Comparison of ENCODE assay signal across 16 cellular contexts in the genomic region with DNA sequence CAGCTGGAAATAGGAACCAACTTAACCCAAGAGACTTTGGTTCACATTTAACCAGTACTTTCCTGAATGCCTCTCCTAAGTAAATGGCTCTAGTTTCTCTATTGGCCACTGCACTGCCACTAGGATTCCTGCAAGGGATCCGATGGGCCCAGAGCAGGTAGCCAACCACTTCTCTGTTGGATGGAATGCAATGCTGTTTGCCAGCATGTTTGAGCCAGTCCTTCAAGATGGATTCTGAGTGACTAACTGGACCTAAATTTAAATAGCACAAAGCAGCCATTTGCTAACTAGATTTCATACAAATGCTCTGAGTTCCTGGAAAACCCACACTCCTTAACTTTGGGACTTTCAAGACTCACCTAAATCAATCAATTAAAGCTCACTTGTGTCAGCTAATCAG. TPM values are rescaled to one million over a fixed set of nuclear protein-coding genes. Genes with fewer than 3 reads are reported as not detected.
A peak's percentile ranks its signal among the peaks of the same experiment; 100 is the strongest.
DNase-seq lines count a peak whose midpoint lies in the region; ATAC-seq and TF ChIP-seq lines count a peak whose summit lies in the region.
"Had no signal": no experiment of that assay in that cellular context is flagged by ENCODE, and none has a peak within 500 bp of the region (broad histone marks: within the 10 kb centered on the region; RNA-seq: fewer than 3 reads in every experiment).

No MANE protein-coding gene starts in this region.

- peaks cover 0 to 7% (median 0%) of the 10 kb centered on the region in 9 donors for H3K4me1 ChIP-seq in heart right ventricle

- no peak for TF ChIP-seq CTCF in heart right ventricle (IDR thresholded peaks at IDR 0.05)

- no peak for ATAC-seq in T-cell (replicated peaks in 1 of 4)
- ATAC-seq in stimulated activated memory B cell treated with anti-CD40 and anti-IgM and Interleukin-4, amounts not matched to agents 10 μg/mL and 1 μg/mL and 100 μg/mL, for 72 hours = no peak
- no peak for ATAC-seq in heart right ventricle

- peak overlapping the region; percentile 55 for H3K4me3 Mint-ChIP-seq in activated naive CD4-positive, alpha-beta T cell treated with anti-CD3 and anti-CD28 coated beads, Interleukin-2, amount 50 U/mL, for 24 hours
- peak overlapping the region in 2 of 3 donors; percentile 13 to 63 for H3K4me3 Mint-ChIP-seq in T-cell
- no peak overlapping the region for H3K4me3 Mint-ChIP-seq in stimulated activated memory B cell treated with anti-CD40 and anti-IgM and Interleukin-4, amounts not matched to agents 10 μg/mL and 1 μg/mL and 100 μg/mL, for 72 hours

- H3K36me3 ChIP-seq in heart right ventricle = peaks cover 0 to 100% (median 22%) of the 10 kb centered on the region in 9 donors

- POLR2A ChIA-PET in T-cell (lab: Charles Lee) = interaction anchor here in 1 of 2 donors (0.5 to 2.0 kb wide), 2 partner anchors 9 to 698 kb away, joined by 3 to 10 read pairs; a partner anchor contains a TSS

- H3K9me3 ChIP-seq in heart right ventricle = no peaks in the 10 kb centered on the region

- WGBS in heart right ventricle, 2 donors = 81 to 84% methylated on average over 1 of the region's 1 CpG

- no peak overlapping the region for H3K4me3 ChIP-seq in heart right ventricle

- no peak overlapping the region for H3K27ac ChIP-seq in heart right ventricle
- H3K27ac ChIP-seq: RWPE1 had no signal

- H3K27me3 Mint-ChIP-seq in activated naive CD4-positive, alpha-beta T cell treated with anti-CD3 and anti-CD28 coated beads, Interleukin-2, amount 50 U/mL, for 24 hours = no peaks in the 10 kb centered on the region
- H3K27me3 Mint-ChIP-seq in T-cell = no peaks in the 10 kb centered on the region
- H3K27me3 Mint-ChIP-seq in stimulated activated memory B cell treated with anti-CD40 and anti-IgM and Interleukin-4, amounts not matched to agents 10 μg/mL and 1 μg/mL and 100 μg/mL, for 72 hours = no peaks in the 10 kb centered on the region

- CTCF ChIA-PET in T-cell (lab: Charles Lee) = interaction anchor here in 1 of 2 donors (1.6 to 3.0 kb wide), 2 partner anchors 26 to 48 kb away, joined by 3 to 12 read pairs; no protein-coding TSS in a partner anchor

- peak overlapping the region; percentile 94 for H3K27ac Mint-ChIP-seq in activated naive CD4-positive, alpha-beta T cell treated with anti-CD3 and anti-CD28 coated beads, Interleukin-2, amount 50 U/mL, for 24 hours
- peak overlapping the region; percentile 83 to 87 for H3K27ac Mint-ChIP-seq in T-cell
- H3K27ac Mint-ChIP-seq in stimulated activated memory B cell treated with anti-CD40 and anti-IgM and Interleukin-4, amounts not matched to agents 10 μg/mL and 1 μg/mL and 100 μg/mL, for 72 hours = peak overlapping the region; percentile 32

- no peak for DNase-seq in activated naive CD4-positive, alpha-beta T cell treated with anti-CD3 and anti-CD28 coated beads, Interleukin-2, amount 50 U/mL, for 16 hours
- DNase-seq in T-cell = no peak
- DNase-seq in astrocyte of the hippocampus (ENCODE audit: low read depth, low spot score) = peak; percentile 1
- no peak for DNase-seq in heart right ventricle
- DNase-seq in medulla oblongata (ENCODE audit: extremely low spot score) = no peak
- DNase-seq: COR-L47, H7, KG1, NCI-H1048, NCI-H1694 treated with DMSO at 0.1 percent for 48 hours, NCI-H69 had no signal

- H3K4me1 Mint-ChIP-seq in activated naive CD4-positive, alpha-beta T cell treated with anti-CD3 and anti-CD28 coated beads, Interleukin-2, amount 50 U/mL, for 24 hours = peaks cover 98% of the 10 kb centered on the region
- H3K4me1 Mint-ChIP-seq in T-cell = peaks cover 94 to 97% (median 95%) of the 10 kb centered on the region in 3 donors
- H3K4me1 Mint-ChIP-seq in stimulated activated memory B cell treated with anti-CD40 and anti-IgM and Interleukin-4, amounts not matched to agents 10 μg/mL and 1 μg/mL and 100 μg/mL, for 72 hours = peaks cover 41% of the 10 kb centered on the region

- intact Hi-C loops in heart right ventricle (cut with DNase I) = no loop called here

- no peaks in the 10 kb centered on the region for H3K27me3 ChIP-seq in heart right ventricle

- peaks cover 60% of the 10 kb centered on the region for H3K36me3 Mint-ChIP-seq in activated naive CD4-positive, alpha-beta T cell treated with anti-CD3 and anti-CD28 coated beads, Interleukin-2, amount 50 U/mL, for 24 hours
- H3K36me3 Mint-ChIP-seq in T-cell = peaks cover 91% of the 10 kb centered on the region
- H3K36me3 Mint-ChIP-seq in stimulated activated memory B cell treated with anti-CD40 and anti-IgM and Interleukin-4, amounts not matched to agents 10 μg/mL and 1 μg/mL and 100 μg/mL, for 72 hours = peaks cover 91% of the 10 kb centered on the region

- H3K9me3 Mint-ChIP-seq in activated naive CD4-positive, alpha-beta T cell treated with anti-CD3 and anti-CD28 coated beads, Interleukin-2, amount 50 U/mL, for 24 hours = peaks cover 12% of the 10 kb centered on the region
- peaks cover 0 to 12% (median 4%) of the 10 kb centered on the region in 3 donors for H3K9me3 Mint-ChIP-seq in T-cell
- H3K9me3 Mint-ChIP-seq in stimulated activated memory B cell treated with anti-CD40 and anti-IgM and Interleukin-4, amounts not matched to agents 10 μg/mL and 1 μg/mL and 100 μg/mL, for 72 hours = no peaks in the 10 kb centered on the region

RNA-seq across cellular contexts. Expression of a gene that starts 9.5 kb away (rescaled TPM):
- total RNA-seq in T-cell (100 to 1,000 TPM; 217 to 338 (median 311) TPM), heart right ventricle (1 to 10 TPM; 1.6 to 9.5 (median 3.2) TPM)
- polyA plus RNA-seq in heart right ventricle = 10 to 100 TPM in 1 of 2 donors, 1 to 10 TPM in 1; 1.2 to 15.6 TPM

RNA-seq across cellular contexts. Expression of a gene that starts 52.3 kb away (rescaled TPM):
- total RNA-seq in T-cell (10 to 100 TPM in 4 of 5 donors, 1 to 10 TPM in 1; 9.0 to 55.5 (median 31.6) TPM), heart right ventricle (1 to 10 TPM in 1 of 10 donors, under 1 TPM in 6, not detected in 3; 0.16 to 1.4 (median 0.19) TPM)
- polyA plus RNA-seq in heart right ventricle = under 1 TPM; 0.16 to 0.44 TPM
- total RNA-seq: H7, M059J had no signal
- polyA plus RNA-seq: BJ had no signal

Comparison
In these comparisons a context has a peak if more than half of its experiments do, and no peak if none do; other contexts are left out.
1. H3K27ac Mint-ChIP-seq: peak in every context shown above with its lines; median percentile 94 in activated naive CD4-positive, alpha-beta T cell treated with anti-CD3 and anti-CD28 coated beads, Interleukin-2, amount 50 U/mL, for 24 hours; 85 in T-cell; 32 in stimulated activated memory B cell treated with anti-CD40 and anti-IgM and Interleukin-4, amounts not matched to agents 10 μg/mL and 1 μg/mL and 100 μg/mL, for 72 hours.
2. RNA of a gene that starts 9.5 kb away (total RNA-seq): 217 to 338 TPM in T-cell; 1.6 to 9.5 TPM in heart right ventricle; every median in the first group is over 10 times any median in the second.
3. RNA of a gene that starts 52.3 kb away (total RNA-seq): 9.0 to 55.5 TPM in T-cell; 0.16 to 1.4 TPM in heart right ventricle; every median in the first group is over 4 times any median in the second.